28 cellular contexts compared by ENCODE assay signal in genomic region chr18:63528863-63529492, GRCh38. TPM values are rescaled to one million over a fixed set of nuclear protein-coding genes. Genes with fewer than 3 reads are reported as not detected.
"Had no signal": no experiment of that assay in that cellular context is flagged by ENCODE, and none has a peak within 500 bp of the region (broad histone marks: within the 10 kb centered on the region; RNA-seq: fewer than 3 reads in every experiment).

No MANE protein-coding gene starts in this region.

- H3K36me3 ChIP-seq: left ventricle myocardium inferior, lower lobe of right lung, neural progenitor cell, ovary, spleen, thoracic aorta, transverse colon had no signal

- H3K4me3 Mint-ChIP-seq: dendritic cell treated with granulocyte-macrophage colony-stimulating factor and Interleukin-4, amounts not matched to agents 40 ng/mL and 50 ng/mL, for 4 days; memory B cell; mesothelial cell of epicardium; natural killer cell treated with Interleukin-12 subunit alpha and Interleukin-12 subunit beta and Interleukin-15 and Interleukin-18, amount 100 ng/mL, for 72 hours; neural progenitor cell; stimulated activated memory B cell treated with anti-CD40 and anti-IgM and Interleukin-4, amounts not matched to agents 10 μg/mL and 1 μg/mL and 100 μg/mL, for 72 hours; stimulated activated naive CD8-positive, alpha-beta T cell treated with anti-CD3 and anti-CD28 coated beads, Interleukin-15, amount 100 ng/mL, for 72 hours had no signal

- ATAC-seq: left cardiac atrium; lower lobe of right lung; natural killer cell treated with Interleukin-12 subunit alpha and Interleukin-12 subunit beta and Interleukin-15 and Interleukin-18, amount 100 ng/mL, for 72 hours; right cardiac atrium; stimulated activated memory B cell treated with anti-CD40 and anti-IgM and Interleukin-4, amounts not matched to agents 10 μg/mL and 1 μg/mL and 100 μg/mL, for 72 hours; stimulated activated naive CD8-positive, alpha-beta T cell treated with anti-CD3 and anti-CD28 coated beads, Interleukin-15, amount 100 ng/mL, for 72 hours had no signal

- H3K27me3 Mint-ChIP-seq: dendritic cell treated with granulocyte-macrophage colony-stimulating factor and Interleukin-4, amounts not matched to agents 40 ng/mL and 50 ng/mL, for 4 days; progenitor cell of endocrine pancreas; stimulated activated memory B cell treated with anti-CD40 and anti-IgM and Interleukin-4, amounts not matched to agents 10 μg/mL and 1 μg/mL and 100 μg/mL, for 72 hours; stimulated activated naive CD8-positive, alpha-beta T cell treated with anti-CD3 and anti-CD28 coated beads, Interleukin-15, amount 100 ng/mL, for 72 hours had no signal

- H3K27ac ChIP-seq: hepatocyte, left ventricle myocardium inferior, lower lobe of right lung, neural progenitor cell, ovary, spleen, thoracic aorta, transverse colon had no signal

- H3K27me3 ChIP-seq: hepatocyte, neural progenitor cell, ovary, transverse colon had no signal

- H3K4me1 Mint-ChIP-seq: memory B cell; neural progenitor cell; stimulated activated memory B cell treated with anti-CD40 and anti-IgM and Interleukin-4, amounts not matched to agents 10 μg/mL and 1 μg/mL and 100 μg/mL, for 72 hours; stimulated activated naive CD8-positive, alpha-beta T cell treated with anti-CD3 and anti-CD28 coated beads, Interleukin-15, amount 100 ng/mL, for 72 hours had no signal

- H3K79me2 ChIP-seq: hepatocyte had no signal

- H3K36me3 Mint-ChIP-seq: memory B cell; mesothelial cell of epicardium; natural killer cell treated with Interleukin-12 subunit alpha and Interleukin-12 subunit beta and Interleukin-15 and Interleukin-18, amount 100 ng/mL, for 72 hours; neural progenitor cell; stimulated activated memory B cell treated with anti-CD40 and anti-IgM and Interleukin-4, amounts not matched to agents 10 μg/mL and 1 μg/mL and 100 μg/mL, for 72 hours had no signal

- H2AFZ ChIP-seq: hepatocyte, neural progenitor cell had no signal

- H3K9me3 ChIP-seq: lower lobe of right lung, ovary, thoracic aorta, transverse colon had no signal

- DNase-seq: foreskin melanocyte; head of caudate nucleus; kidney; left cardiac atrium; left ventricle myocardium inferior; lower lobe of right lung; ovary; right cardiac atrium; spleen; stimulated activated CD4-positive, alpha-beta T cell treated with anti-CD3 and anti-CD28 coated beads, Interleukin-15, amount 100 ng/mL, for 24 hours; stimulated activated CD4-positive, alpha-beta T cell treated with anti-CD3 and anti-CD28 coated beads, Interleukin-1b, Interleukin-23, amount 100 ng/mL, for 48 hours; stimulated activated CD4-positive, alpha-beta T cell treated with anti-CD3 and anti-CD28 coated beads, Interleukin-4, amount 100 ng/mL, for 24 hours; stimulated activated naive CD8-positive, alpha-beta T cell treated with anti-CD3 and anti-CD28 coated beads, Interleukin-15, amount 100 ng/mL, for 72 hours; transverse colon had no signal

- FAIRE-seq: colon, kidney had no signal

- H3K4me1 ChIP-seq: left ventricle myocardium inferior, lower lobe of right lung, neural progenitor cell, spleen, transverse colon had no signal

- H3K4me3 ChIP-seq: hepatocyte, left ventricle myocardium inferior, lower lobe of right lung, neural progenitor cell, ovary, spleen, thoracic aorta, transverse colon had no signal

- H3K4me2 ChIP-seq: hepatocyte, neural progenitor cell had no signal

- H3K9me3 Mint-ChIP-seq: dendritic cell treated with granulocyte-macrophage colony-stimulating factor and Interleukin-4, amounts not matched to agents 40 ng/mL and 50 ng/mL, for 4 days; memory B cell; natural killer cell treated with Interleukin-12 subunit alpha and Interleukin-12 subunit beta and Interleukin-15 and Interleukin-18, amount 100 ng/mL, for 72 hours; neural progenitor cell; stimulated activated memory B cell treated with anti-CD40 and anti-IgM and Interleukin-4, amounts not matched to agents 10 μg/mL and 1 μg/mL and 100 μg/mL, for 72 hours; stimulated activated naive CD8-positive, alpha-beta T cell treated with anti-CD3 and anti-CD28 coated beads, Interleukin-15, amount 100 ng/mL, for 72 hours had no signal

- H3K27ac Mint-ChIP-seq: dendritic cell treated with granulocyte-macrophage colony-stimulating factor and Interleukin-4, amounts not matched to agents 40 ng/mL and 50 ng/mL, for 4 days; memory B cell; mesothelial cell of epicardium; natural killer cell treated with Interleukin-12 subunit alpha and Interleukin-12 subunit beta and Interleukin-15 and Interleukin-18, amount 100 ng/mL, for 72 hours; neural progenitor cell; progenitor cell of endocrine pancreas; stimulated activated memory B cell treated with anti-CD40 and anti-IgM and Interleukin-4, amounts not matched to agents 10 μg/mL and 1 μg/mL and 100 μg/mL, for 72 hours; stimulated activated naive CD8-positive, alpha-beta T cell treated with anti-CD3 and anti-CD28 coated beads, Interleukin-15, amount 100 ng/mL, for 72 hours had no signal

RNA-seq across cellular contexts. Expression of gene SERPINB12, which starts 13.2 kb away (rescaled TPM):
- total RNA-seq: epithelial cell of proximal tubule; hepatocyte; kidney; left cardiac atrium; left ventricle myocardium inferior; lower lobe of right lung; mesothelial cell of epicardium; natural killer cell treated with Interleukin-12 subunit alpha and Interleukin-12 subunit beta and Interleukin-15 and Interleukin-18, amount 100 ng/mL, for 72 hours; ovary; progenitor cell of endocrine pancreas; right cardiac atrium; skeletal muscle tissue; spleen; subcutaneous adipose tissue; thoracic aorta; transverse colon; ureter had no signal
- polyA plus RNA-seq: hepatocyte, ovary, right cardiac atrium, spleen had no signal

RNA-seq across cellular contexts. Expression of gene SERPINB5, which starts 52.2 kb away (rescaled TPM):
- total RNA-seq: kidney; left cardiac atrium; left ventricle myocardium inferior; lower lobe of right lung; natural killer cell treated with Interleukin-12 subunit alpha and Interleukin-12 subunit beta and Interleukin-15 and Interleukin-18, amount 100 ng/mL, for 72 hours; right cardiac atrium; skeletal muscle tissue; spleen; subcutaneous adipose tissue had no signal
- polyA plus RNA-seq: right cardiac atrium had no signal

RNA-seq across cellular contexts. Expression of gene SERPINB13, which starts 58.2 kb away (rescaled TPM):
- total RNA-seq: epithelial cell of proximal tubule; hepatocyte; kidney; left cardiac atrium; left ventricle myocardium inferior; lower lobe of right lung; natural killer cell treated with Interleukin-12 subunit alpha and Interleukin-12 subunit beta and Interleukin-15 and Interleukin-18, amount 100 ng/mL, for 72 hours; progenitor cell of endocrine pancreas; right cardiac atrium; skeletal muscle tissue; spleen; subcutaneous adipose tissue; thoracic aorta; ureter had no signal
- polyA plus RNA-seq: ovary, right cardiac atrium had no signal
